Comparison of ENCODE assay signal across 1 cellular context in the genomic region with DNA sequence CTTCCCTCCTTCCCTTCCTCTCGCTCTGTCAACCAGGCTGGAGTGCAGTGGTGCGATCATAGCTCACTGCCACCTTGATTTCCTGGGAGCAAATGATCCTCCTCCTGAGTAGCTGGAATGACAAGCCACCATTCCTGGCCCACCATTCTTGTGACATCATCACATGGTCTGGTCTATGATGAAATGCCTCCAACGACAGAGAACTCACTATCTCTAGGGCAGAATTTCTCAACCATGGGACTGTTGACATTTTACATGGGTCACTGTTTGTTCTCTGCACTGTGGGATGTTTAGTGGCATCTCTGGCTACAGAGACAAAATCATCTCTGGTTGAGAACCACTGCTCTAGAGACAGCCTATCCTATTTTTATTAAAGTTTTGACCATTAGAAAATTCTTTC.
TF ChIP-seq lines count a peak whose summit lies in the region.

No MANE protein-coding gene starts in this region.

TF ChIP-seq in IMR-90, 13 proteins besides CTCF, POLR2A, EP300 and RAD21:
- TF ChIP-seq CEBPB (IDR thresholded peaks at IDR 0.05; ENCODE audit: low read depth, low read length) (0 out of 2 replicates have a peak, but pooled peaks have one; percentile 21), MAZ (IDR thresholded peaks at IDR 0.05; ENCODE audit: borderline replicate concordance, low read depth, low read length) (no peak), SMC3 (IDR thresholded peaks at IDR 0.05; ENCODE audit: low read depth, low read length) (no peak)
TF ChIP-seq in IMR-90: peak in this region for 1.
